Comparison of ENCODE assay signal across 8 cellular contexts in genomic region chr17:39667262-39668140, GRCh38. TPM values are rescaled to one million over a fixed set of nuclear protein-coding genes. Genes with fewer than 3 reads are reported as not detected.
DNase-seq lines count a peak whose midpoint lies in the region; ATAC-seq, FAIRE-seq and TF ChIP-seq lines count a peak whose summit lies in the region.

No MANE protein-coding gene starts in this region.

- no peaks in the 10 kb centered on the region for H3K79me2 ChIP-seq in parathyroid adenoma

- H2AFZ ChIP-seq in parathyroid adenoma, result peak overlapping the region; percentile 65

- TF ChIP-seq EP300 in esophagus muscularis mucosa (IDR thresholded peaks at IDR 0.05), result no peak

- peak overlapping the region; percentile 45; the same call in 1 of the 2 replicates for H3K9ac ChIP-seq in ES-I3 (ENCODE audit: low read depth, low read length)
- no peak overlapping the region for H3K9ac ChIP-seq in parathyroid adenoma

- no peaks in the 10 kb centered on the region for H3K9me3 ChIP-seq in ES-I3 (ENCODE audit: control insufficient read depth, insufficient read depth, low read length)
- no peaks in the 10 kb centered on the region for H3K9me3 ChIP-seq in Peyer's patch
- H3K9me3 ChIP-seq in esophagus muscularis mucosa, result no peaks in the 10 kb centered on the region
- H3K9me3 ChIP-seq in parathyroid adenoma (ENCODE audit: control insufficient read depth, low read length), result no peaks in the 10 kb centered on the region

- WGBS in esophagus muscularis mucosa, result 12% methylated on average over 24 of the region's 61 CpGs

- intact Hi-C loops in esophagus muscularis mucosa (cut with DNase I), result no loop called here

- TF ChIP-seq CTCF in Peyer's patch (IDR thresholded peaks at IDR 0.05), result no peak
- no peak for TF ChIP-seq CTCF in esophagus muscularis mucosa (IDR thresholded peaks at IDR 0.05)
- no peak for TF ChIP-seq CTCF in parathyroid adenoma (IDR thresholded peaks at IDR 0.05)
- TF ChIP-seq CTCF in D721Med (IDR thresholded peaks at IDR 0.05; ENCODE audit: insufficient read depth, missing control alignments), result no peak

- H3K4me1 ChIP-seq in ES-I3 (ENCODE audit: insufficient read depth, low read length), result peaks cover 35% of the 10 kb centered on the region
- H3K4me1 ChIP-seq in Peyer's patch, result peaks cover 11 to 66% (median 15%) of the 10 kb centered on the region in 4 donors
- peaks cover 44 to 78% (median 77%) of the 10 kb centered on the region in 4 donors for H3K4me1 ChIP-seq in esophagus muscularis mucosa
- peaks cover 64% of the 10 kb centered on the region for H3K4me1 ChIP-seq in parathyroid adenoma

- FAIRE-seq in D721Med (lab: Jason Lieb, UNC), result no peak

- peaks cover 0 to 6% of the 10 kb centered on the region in 2 donors for H3K27me3 ChIP-seq in Peyer's patch
- H3K27me3 ChIP-seq in esophagus muscularis mucosa, result peaks cover 0 to 77% (median 42%) of the 10 kb centered on the region in 4 donors
- no peaks in the 10 kb centered on the region for H3K27me3 ChIP-seq in parathyroid adenoma (ENCODE audit: control insufficient read depth, insufficient read depth, low read length)

- peak overlapping the region; percentile 68 for H3K4me2 ChIP-seq in parathyroid adenoma (ENCODE audit: low read length)

- peak overlapping the region; percentile 37 to 60 (median 50) for H3K4me3 ChIP-seq in Peyer's patch
- H3K4me3 ChIP-seq in esophagus muscularis mucosa, result peak overlapping the region; percentile 48 to 62 (median 54)
- peak overlapping the region; percentile 13 for H3K4me3 ChIP-seq in parathyroid adenoma (ENCODE audit: low read depth, low read length)

- H3K36me3 ChIP-seq in ES-I3 (ENCODE audit: insufficient read depth, low read length) (no peaks in the 10 kb centered on the region), Peyer's patch (peaks cover 0 to 6% (median 0%) of the 10 kb centered on the region in 3 donors), esophagus muscularis mucosa (peaks cover 0 to 8% (median 5%) of the 10 kb centered on the region in 4 donors), parathyroid adenoma (ENCODE audit: control insufficient read depth, insufficient read depth, low read length) (no peaks in the 10 kb centered on the region)

- no peak for ATAC-seq in HG03095 (IDR thresholded peaks at IDR 0.05; ENCODE audit: unreplicated experiment)

- H3K27ac ChIP-seq in Peyer's patch, result peak overlapping the region in 1 of 4 donors; percentile 23
- H3K27ac ChIP-seq in esophagus muscularis mucosa (replicated peaks in 1 of 4), result peak overlapping the region; percentile 38 to 69 (median 60)
- peak overlapping the region; percentile 81 for H3K27ac ChIP-seq in parathyroid adenoma

- no peak for TF ChIP-seq POLR2A in Peyer's patch (IDR thresholded peaks at IDR 0.05)
- TF ChIP-seq POLR2A in esophagus muscularis mucosa (IDR thresholded peaks at IDR 0.05; ENCODE audit: low read depth), result no peak

- DNase-seq in Peyer's patch (peak in 2 of 3 donors; percentile 68 to 70), esophagus muscularis mucosa (ENCODE audit: extremely low spot score) (no peak), cerebellum (ENCODE audit: low spot score) (no peak), DMS153 treated with DMSO at 0.1 percent for 48 hours (lab: John Stamatoyannopoulos, UW; ENCODE audit: unreplicated experiment) (no peak), D721Med (ENCODE audit: insufficient read length, low spot score) (no peak)

RNA-seq across cellular contexts. Expression of gene PNMT, which starts 0.8 kb away (rescaled TPM):
- total RNA-seq in Peyer's patch (10 to 100 TPM in 1 of 4 donors, 1 to 10 TPM in 3; 1.4 to 28.1 (median 1.8) TPM), esophagus muscularis mucosa (10 to 100 TPM in 3 of 4 donors, 1 to 10 TPM in 1; 9.4 to 14.3 (median 10.6) TPM), cerebellum (1.5 TPM)

RNA-seq across cellular contexts. Expression of gene TCAP, which starts 2.4 kb away (rescaled TPM):
- total RNA-seq in Peyer's patch (1 to 10 TPM in 2 of 4 donors, under 1 TPM in 1, not detected in 1; 0.53 to 1.9 (median 1.1) TPM), esophagus muscularis mucosa (1 to 10 TPM in 3 of 4 donors, under 1 TPM in 1; 0.99 to 2.1 (median 1.3) TPM), cerebellum (1.7 TPM)

RNA-seq across cellular contexts. Expression of gene PGAP3, which starts 20.4 kb away (rescaled TPM):
- total RNA-seq in Peyer's patch, result 10 to 100 TPM; 15.7 to 72.3 (median 65.1) TPM
- 1 to 10 TPM; 6.2 to 9.4 (median 8.5) TPM for total RNA-seq in esophagus muscularis mucosa
- 10.5 TPM for total RNA-seq in cerebellum

RNA-seq across cellular contexts. Expression of gene STARD3, which starts 30.6 kb away (rescaled TPM):
- total RNA-seq in Peyer's patch, result 100 to 1,000 TPM; 102 to 212 (median 145) TPM
- 10 to 100 TPM; 27.5 to 47.3 (median 38.6) TPM for total RNA-seq in esophagus muscularis mucosa
- 29.2 TPM for total RNA-seq in cerebellum

RNA-seq across cellular contexts. Expression of gene ERBB2, which starts 32.4 kb away (rescaled TPM):
- 100 to 1,000 TPM; 104 to 339 (median 247) TPM for total RNA-seq in Peyer's patch
- total RNA-seq in esophagus muscularis mucosa, result 10 to 100 TPM; 36.8 to 67.7 (median 57.7) TPM
- 16.9 TPM for total RNA-seq in cerebellum

Comparison
In these comparisons a context has a peak if more than half of its experiments do, and no peak if none do; other contexts are left out.
1. DNase-seq: peak in Peyer's patch (2 of 3); none in esophagus muscularis mucosa (single experiment), cerebellum (single experiment), DMS153 treated with DMSO at 0.1 percent for 48 hours (single experiment) and D721Med (single experiment).
2. Peak in every context shown above with its lines, with median percentiles within 50 percentile points of each other: H3K4me3 ChIP-seq.